Comparison of ENCODE assay signal across 16 cellular contexts in the genomic region with DNA sequence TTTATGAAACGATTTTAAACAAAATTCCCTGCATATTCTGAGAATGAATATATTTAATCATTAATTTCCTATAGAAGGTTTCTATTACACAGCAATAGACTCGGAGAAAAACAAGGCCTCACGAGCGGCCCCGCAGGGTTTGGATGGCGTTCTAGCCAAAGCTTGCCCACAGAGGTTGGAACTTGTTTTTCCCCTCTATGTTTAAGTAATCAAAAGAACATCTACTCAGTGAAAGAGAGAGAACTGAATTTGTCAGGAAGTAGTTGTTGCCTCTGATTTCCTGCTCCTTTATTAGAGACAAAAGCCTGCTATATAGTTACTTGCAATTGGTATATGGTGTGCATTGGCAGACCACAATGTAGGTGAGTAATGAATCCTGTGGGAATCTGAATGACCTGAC.
DNase-seq lines count a peak whose midpoint lies in the region; ATAC-seq, FAIRE-seq and TF ChIP-seq lines count a peak whose summit lies in the region.
"Had no signal": no experiment of that assay in that cellular context is flagged by ENCODE, and none has a peak within 500 bp of the region (broad histone marks: within the 10 kb centered on the region; RNA-seq: fewer than 3 reads in every experiment).

No MANE protein-coding gene starts in this region.

- H3K4me3 ChIP-seq in bronchial epithelial cell (ENCODE audit: low read depth, low read length) (no peak overlapping the region), epithelial cell of esophagus (ENCODE audit: low read length) (no peak overlapping the region)
- H3K4me3 ChIP-seq: A549; BLaER1 treated with 17β-estradiol and CSF1 and Interleukin-3, amounts not matched to agents 10 nM and 100 nM had no signal

- TF ChIP-seq CTCF in bronchial epithelial cell (IDR thresholded peaks at IDR 0.05; ENCODE audit: insufficient read depth, low read length, severe bottlenecking), result no peak
- no peak for TF ChIP-seq CTCF in epithelial cell of esophagus (IDR thresholded peaks at IDR 0.05; ENCODE audit: insufficient read depth, low read depth, low read length, missing control alignments)

- DNase-seq in HT1080 (ENCODE audit: low read depth), result peak; percentile 3
- DNase-seq in bronchial epithelial cell (ENCODE audit: low read depth), result peak; percentile 67
- DNase-seq in epithelial cell of esophagus (ENCODE audit: low read depth), result peak; percentile 51
- no peak for DNase-seq in T-helper 9 cell
- DNase-seq: AML-193; Caco-2; Calu3; CD4-positive, alpha-beta T cell; CD8-positive, alpha-beta T cell; DMS79 treated with DMSO at 0.1 percent for 48 hours; GF-D8 had no signal

- no peaks in the 10 kb centered on the region for H3K36me3 ChIP-seq in bronchial epithelial cell (ENCODE audit: control insufficient read depth, insufficient read depth, low read length)
- H3K36me3 ChIP-seq: BLaER1 treated with 17β-estradiol and CSF1 and Interleukin-3, amounts not matched to agents 10 nM and 100 nM had no signal

- no peak for ATAC-seq in HG03196 (IDR thresholded peaks at IDR 0.05; ENCODE audit: unreplicated experiment)
- ATAC-seq: A549; CD8-positive, alpha-beta T cell had no signal

- FAIRE-seq in bronchial epithelial cell (lab: Jason Lieb, UNC), result no peak
- FAIRE-seq: A549, G401.6, GM12891 had no signal

- H3K27me3 ChIP-seq in bronchial epithelial cell (ENCODE audit: control insufficient read depth, insufficient read depth, low read length), result no peaks in the 10 kb centered on the region
- H3K27me3 ChIP-seq: BLaER1 treated with 17β-estradiol and CSF1 and Interleukin-3, amounts not matched to agents 10 nM and 100 nM had no signal
